In genomic region chr10:33008499-33009243, GRCh38 we compare ENCODE assay signal across 8 cellular contexts. TPM values are rescaled to one million over a fixed set of nuclear protein-coding genes. Genes with fewer than 3 reads are reported as not detected.
DNase-seq lines count a peak whose midpoint lies in the region; ATAC-seq, FAIRE-seq and TF ChIP-seq lines count a peak whose summit lies in the region.

No MANE protein-coding gene starts in this region.

- H3K27ac ChIP-seq in AG04450 (ENCODE audit: low read depth, low read length), result no peak overlapping the region

- H3K27me3 Mint-ChIP-seq in type B pancreatic cell, result peaks cover 7% of the 10 kb centered on the region

- no peaks in the 10 kb centered on the region for H3K9me3 Mint-ChIP-seq in type B pancreatic cell

- peaks cover 21% of the 10 kb centered on the region for H3K4me1 Mint-ChIP-seq in type B pancreatic cell (ENCODE audit: unreplicated experiment)

- no peaks in the 10 kb centered on the region for H3K27me3 ChIP-seq in AG04450 (ENCODE audit: control insufficient read depth, insufficient read depth, low read length)

- CTCF ChIA-PET in AG04450 (lab: Charles Lee), result interaction anchor here (0.6 to 2.7 kb wide), 45 partner anchors 10 to 1630 kb away, joined by 3 to 21 read pairs (median 4); no protein-coding TSS in a partner anchor

- TF ChIP-seq CTCF in AG04450 (IDR thresholded peaks at IDR 0.05; ENCODE audit: low read depth, low read length) (peak; percentile 100), type B pancreatic cell (conservative IDR thresholded peaks at IDR 0.05) (peak; percentile 96)

- H3K36me3 Mint-ChIP-seq in type B pancreatic cell, result no peaks in the 10 kb centered on the region

- POLR2A ChIA-PET in AG04450 (lab: Yijun Ruan, JAX), result no interaction called here

- H3K9me3 ChIP-seq in AG04450 (ENCODE audit: control insufficient read depth, insufficient read depth, low read length), result no peaks in the 10 kb centered on the region

- peak overlapping the region; percentile 67 for H3K4me3 Mint-ChIP-seq in type B pancreatic cell

- no peak overlapping the region for H3K4me3 ChIP-seq in AG04450 (ENCODE audit: low read depth, low read length)

- peak; percentile 59 for ATAC-seq in GM18511 (IDR thresholded peaks at IDR 0.05; ENCODE audit: unreplicated experiment)

- peak overlapping the region; percentile 73 for H3K27ac Mint-ChIP-seq in type B pancreatic cell

- FAIRE-seq in RCC 7860 (lab: Jason Lieb, UNC), result peak; percentile 79

- DNase-seq in AG04450 (ENCODE audit: low read depth, low spot score), result peak; percentile 81
- DNase-seq in KG1 (lab: John Stamatoyannopoulos, UW), result peak; percentile 36
- DNase-seq in RCC 7860 (ENCODE audit: low spot score), result peak; percentile 76
- peak; percentile 19 for DNase-seq in activated T-helper 1 cell treated with Interleukin-2 at 50 U/mL for 16 hours (ENCODE audit: low read depth)
- peak; percentile 96 for DNase-seq in fibroblast of peridontal ligament (ENCODE audit: extremely low read depth)
- DNase-seq in non-pigmented ciliary epithelial cell (ENCODE audit: low read depth), result peak; percentile 78
- no peak for DNase-seq in type B pancreatic cell (ENCODE audit: extremely low spot score, unreplicated experiment)

RNA-seq across cellular contexts. Expression of gene ITGB1, which starts 50.6 kb away (rescaled TPM):
- 1,870 and 2,796 TPM in 2 replicates for polyA plus RNA-seq in AG04450 (2011; rRNA removed)
- polyA minus RNA-seq in AG04450 (2011; rRNA and poly(A)+ RNA removed), result 1,381 and 1,666 TPM in 2 replicates
- 224 and 240 TPM in 2 replicates for total RNA-seq in type B pancreatic cell (ENCODE audit: low replicate concordance)
